Comparison of ENCODE assay signal across 16 cellular contexts in genomic region chr16:56614549-56614991, GRCh38. TPM values are rescaled to one million over a fixed set of nuclear protein-coding genes. Genes with fewer than 3 reads are reported as not detected.
DNase-seq lines count a peak whose midpoint lies in the region; ATAC-seq and TF ChIP-seq lines count a peak whose summit lies in the region.
"Had no signal": no experiment of that assay in that cellular context is flagged by ENCODE, and none has a peak within 500 bp of the region (broad histone marks: within the 10 kb centered on the region; RNA-seq: fewer than 3 reads in every experiment).

No MANE protein-coding gene starts in this region.

- CTCF ChIA-PET in activated CD8-positive, alpha-beta memory T cell treated with anti-CD3 and anti-CD28 coated beads, Interleukin-2, amount 10 ng/mL, durations not matched to agents 7 days and 5 days (lab: Charles Lee) = interaction anchor here (0.9 to 4.1 kb wide), 3 partner anchors 14 to 832 kb away, joined by 3 to 12 read pairs (median 3); no protein-coding TSS in a partner anchor

- no peaks in the 10 kb centered on the region for H3K9me3 Mint-ChIP-seq in activated CD8-positive, alpha-beta memory T cell treated with anti-CD3 and anti-CD28 coated beads, Interleukin-2, amount 10 ng/mL, durations not matched to agents 7 days and 5 days (ENCODE audit: low read depth)
- H3K9me3 Mint-ChIP-seq: nephron had no signal

- H3K36me3 ChIP-seq in ascending aorta = no peaks in the 10 kb centered on the region
- H3K36me3 ChIP-seq: esophagus squamous epithelium, spleen had no signal

- no peak for TF ChIP-seq CTCF in ascending aorta (IDR thresholded peaks at IDR 0.05)

- H3K4me1 ChIP-seq in ascending aorta = peaks cover 7 to 25% of the 10 kb centered on the region in 2 donors

- no peak overlapping the region for H3K27ac ChIP-seq in ascending aorta
- H3K27ac ChIP-seq: body of pancreas, esophagus squamous epithelium, spleen had no signal

- peaks cover 20% of the 10 kb centered on the region for H3K27me3 Mint-ChIP-seq in activated CD8-positive, alpha-beta memory T cell treated with anti-CD3 and anti-CD28 coated beads, Interleukin-2, amount 10 ng/mL, durations not matched to agents 7 days and 5 days

- peaks cover 65% of the 10 kb centered on the region for H3K4me1 Mint-ChIP-seq in activated CD8-positive, alpha-beta memory T cell treated with anti-CD3 and anti-CD28 coated beads, Interleukin-2, amount 10 ng/mL, durations not matched to agents 7 days and 5 days

- ATAC-seq in activated CD8-positive, alpha-beta memory T cell treated with anti-CD3 and anti-CD28 coated beads, Interleukin-2, amount 10 ng/mL, durations not matched to agents 7 days and 5 days = peak; percentile 57
- ATAC-seq: body of pancreas had no signal

- intact Hi-C loops in ascending aorta (cut with DNase I) = no loop called here

- H3K27me3 ChIP-seq in ascending aorta = no peaks in the 10 kb centered on the region
- H3K27me3 ChIP-seq: body of pancreas had no signal

- H3K4me3 Mint-ChIP-seq in activated CD8-positive, alpha-beta memory T cell treated with anti-CD3 and anti-CD28 coated beads, Interleukin-2, amount 10 ng/mL, durations not matched to agents 7 days and 5 days = no peak overlapping the region
- H3K4me3 Mint-ChIP-seq: nephron had no signal

- DNase-seq in activated CD8-positive, alpha-beta memory T cell treated with anti-CD3 and anti-CD28 coated beads, Interleukin-2, amount 10 ng/mL, durations not matched to agents 7 days and 5 days = peak; percentile 57
- DNase-seq in activated CD8-positive, alpha-beta memory T cell treated with anti-CD3 and anti-CD28 coated beads, Interleukin-2, amount 50 U/mL, for 4 hours = no peak
- DNase-seq in astrocyte of the hippocampus (ENCODE audit: low read depth, low spot score) (peak; percentile 66), renal cortical epithelial cell (ENCODE audit: low read depth) (peak; percentile 97), SIG-M5 treated with dmso at 0.1 percent for 504 hours (lab: John Stamatoyannopoulos, UW; ENCODE audit: unreplicated experiment) (no peak), DMS79 treated with DMSO at 0.1 percent for 48 hours (lab: John Stamatoyannopoulos, UW) (no peak), ascending aorta (ENCODE audit: low spot score in 2 of 2) (no peak)
- DNase-seq: activated CD4-positive, alpha-beta T cell treated with anti-CD3 and anti-CD28 coated beads for 4 hours; body of pancreas; esophagus squamous epithelium; kidney; SHP77 treated with DMSO at 0.1 percent for 48 hours; spleen had no signal

- no peak for TF ChIP-seq RAD21 in Ishikawa (IDR thresholded peaks at IDR 0.05; ENCODE audit: low read depth)

- no peaks in the 10 kb centered on the region for H3K36me3 Mint-ChIP-seq in activated CD8-positive, alpha-beta memory T cell treated with anti-CD3 and anti-CD28 coated beads, Interleukin-2, amount 10 ng/mL, durations not matched to agents 7 days and 5 days

- H3K27ac Mint-ChIP-seq in activated CD8-positive, alpha-beta memory T cell treated with anti-CD3 and anti-CD28 coated beads, Interleukin-2, amount 10 ng/mL, durations not matched to agents 7 days and 5 days = peak overlapping the region; percentile 73
- H3K27ac Mint-ChIP-seq: nephron had no signal

- no peaks in the 10 kb centered on the region for H3K9me3 ChIP-seq in ascending aorta
- H3K9me3 ChIP-seq: body of pancreas, esophagus squamous epithelium, spleen had no signal

- TF ChIP-seq EP300 in Ishikawa (IDR thresholded peaks at IDR 0.05; ENCODE audit: borderline replicate concordance) = peak; percentile 43; the same call in 1 of the 2 replicates

- no peak overlapping the region for H3K4me3 ChIP-seq in ascending aorta
- H3K4me3 ChIP-seq: body of pancreas, esophagus squamous epithelium, spleen had no signal

TF ChIP-seq in Ishikawa, 13 proteins besides CTCF, POLR2A, EP300 and RAD21:
- TF ChIP-seq USF1 (IDR thresholded peaks at IDR 0.05) (no peak), YY1 (IDR thresholded peaks at IDR 0.05; ENCODE audit: low read depth) (no peak), TEAD4 (IDR thresholded peaks at IDR 0.05) (0 out of 2 replicates have a peak, but pooled peaks have one; percentile 38), NFIC (IDR thresholded peaks at IDR 0.05) (no peak)

RNA-seq across cellular contexts. Expression of gene MT2A, which starts 6.2 kb away (rescaled TPM):
- total RNA-seq in activated CD8-positive, alpha-beta memory T cell treated with anti-CD3 and anti-CD28 coated beads, Interleukin-2, amount 10 ng/mL, durations not matched to agents 7 days and 5 days = 100 to 1,000 TPM; 121 to 125 TPM
- total RNA-seq in renal cortical epithelial cell (146 and 252 TPM in 2 replicates), ascending aorta (602 TPM)

RNA-seq across cellular contexts. Expression of gene MT1E, which starts 11.0 kb away (rescaled TPM):
- total RNA-seq in activated CD8-positive, alpha-beta memory T cell treated with anti-CD3 and anti-CD28 coated beads, Interleukin-2, amount 10 ng/mL, durations not matched to agents 7 days and 5 days = 10 to 100 TPM; 41.2 to 54.1 TPM
- 193 and 893 TPM in 2 replicates for total RNA-seq in renal cortical epithelial cell
- total RNA-seq in ascending aorta = 456 TPM
- total RNA-seq: NCI-H460 had no signal

RNA-seq across cellular contexts. Expression of gene MT1M, which starts 17.9 kb away (rescaled TPM):
- not detected for total RNA-seq in activated CD8-positive, alpha-beta memory T cell treated with anti-CD3 and anti-CD28 coated beads, Interleukin-2, amount 10 ng/mL, durations not matched to agents 7 days and 5 days
- total RNA-seq in renal cortical epithelial cell (2.8 and 38.0 TPM in 2 replicates), ascending aorta (105 TPM)
- total RNA-seq: NCI-H460 had no signal

RNA-seq across cellular contexts. Expression of gene MT1A, which starts 23.9 kb away (rescaled TPM):
- under 1 TPM in 1 of 2 experiments, not detected in 1; 0.91 TPM for total RNA-seq in activated CD8-positive, alpha-beta memory T cell treated with anti-CD3 and anti-CD28 coated beads, Interleukin-2, amount 10 ng/mL, durations not matched to agents 7 days and 5 days
- 0.89 and 4.3 TPM in 2 replicates for total RNA-seq in renal cortical epithelial cell
- total RNA-seq in ascending aorta = 183 TPM

RNA-seq across cellular contexts. Expression of gene MT3, which starts 25.2 kb away (rescaled TPM):
- total RNA-seq in activated CD8-positive, alpha-beta memory T cell treated with anti-CD3 and anti-CD28 coated beads, Interleukin-2, amount 10 ng/mL, durations not matched to agents 7 days and 5 days = 1 to 10 TPM in 1 of 2 experiments, not detected in 1; 3.6 TPM
- not detected in 2 replicates for total RNA-seq in renal cortical epithelial cell
- not detected for total RNA-seq in ascending aorta
- total RNA-seq: body of pancreas, esophagus squamous epithelium, kidney, NCI-H460 had no signal

Comparison
In these comparisons a context has a peak if more than half of its experiments do, and no peak if none do; other contexts are left out.
1. DNase-seq: peak in activated CD8-positive, alpha-beta memory T cell treated with anti-CD3 and anti-CD28 coated beads, Interleukin-2, amount 10 ng/mL, durations not matched to agents 7 days and 5 days (single experiment), astrocyte of the hippocampus (single experiment) and renal cortical epithelial cell (single experiment); none in activated CD8-positive, alpha-beta memory T cell treated with anti-CD3 and anti-CD28 coated beads, Interleukin-2, amount 50 U/mL, for 4 hours (single experiment), SIG-M5 treated with dmso at 0.1 percent for 504 hours (single experiment), DMS79 treated with DMSO at 0.1 percent for 48 hours (single experiment) and ascending aorta (0 of 2).